Comparison of ENCODE assay signal across 21 cellular contexts in genomic region chr10:120953897-120954296, GRCh38.
"Had no signal": no experiment of that assay in that cellular context is flagged by ENCODE, and none has a peak within 500 bp of the region (broad histone marks: within the 10 kb centered on the region; RNA-seq: fewer than 3 reads in every experiment).

No MANE protein-coding gene starts in this region.

- ATAC-seq: activated CD4-positive, alpha-beta T cell treated with anti-CD3 and anti-CD28 coated beads for 36 hours; left lung; natural killer cell; WTC11 had no signal

- H3K36me3 ChIP-seq: cardiac muscle cell, left lung, spleen, thoracic aorta, upper lobe of left lung had no signal

- H3K79me2 ChIP-seq: hepatocyte had no signal

- H3K4me1 Mint-ChIP-seq: activated CD4-positive, alpha-beta T cell treated with anti-CD3 and anti-CD28 coated beads for 36 hours; natural killer cell had no signal

- H3K4me3 Mint-ChIP-seq: activated CD4-positive, alpha-beta memory T cell treated with anti-CD3 and anti-CD28 coated beads for 36 hours; activated CD4-positive, alpha-beta T cell treated with anti-CD3 and anti-CD28 coated beads for 36 hours; activated naive CD8-positive, alpha-beta T cell treated with anti-CD3 and anti-CD28 coated beads for 36 hours; immature natural killer cell; mesothelial cell of epicardium; natural killer cell; WTC11 had no signal

- DNase-seq: activated CD4-positive, alpha-beta memory T cell treated with anti-CD3 and anti-CD28 coated beads for 36 hours; activated CD4-positive, alpha-beta T cell treated with anti-CD3 and anti-CD28 coated beads for 36 hours; activated naive CD4-positive, alpha-beta T cell treated with Interleukin-2 at 50 U/mL for 16 hours; activated naive CD8-positive, alpha-beta T cell treated with anti-CD3 and anti-CD28 coated beads for 36 hours; activated T-cell treated with anti-CD3 and anti-CD28 coated beads, Interleukin-2, amount 50 U/mL, for 48 hours; foreskin melanocyte; immature natural killer cell; left lung; natural killer cell; spleen; stimulated activated CD4-positive, alpha-beta T cell treated with anti-CD3 and anti-CD28 coated beads, Interleukin-4, amount 100 ng/mL, for 1 hour; stimulated activated naive CD4-positive, alpha-beta T cell; T1000; upper lobe of left lung had no signal

- H3K4me2 ChIP-seq: hepatocyte had no signal

- H3K9me3 Mint-ChIP-seq: activated naive CD8-positive, alpha-beta T cell treated with anti-CD3 and anti-CD28 coated beads for 36 hours; natural killer cell had no signal

- H3K27me3 Mint-ChIP-seq: progenitor cell of endocrine pancreas had no signal

- H3K27ac Mint-ChIP-seq: activated CD4-positive, alpha-beta memory T cell treated with anti-CD3 and anti-CD28 coated beads for 36 hours; activated CD4-positive, alpha-beta T cell treated with anti-CD3 and anti-CD28 coated beads for 36 hours; activated naive CD8-positive, alpha-beta T cell treated with anti-CD3 and anti-CD28 coated beads for 36 hours; immature natural killer cell; mesothelial cell of epicardium; natural killer cell; progenitor cell of endocrine pancreas; WTC11 had no signal

- H3K4me3 ChIP-seq: cardiac muscle cell, hepatocyte, left lung, lung, spleen, thoracic aorta, upper lobe of left lung had no signal

- H2AFZ ChIP-seq: hepatocyte had no signal

- H3K27ac ChIP-seq: cardiac muscle cell, hepatocyte, left lung, spleen, thoracic aorta, upper lobe of left lung had no signal

- H3K27me3 ChIP-seq: hepatocyte had no signal

- H3K36me3 Mint-ChIP-seq: activated CD4-positive, alpha-beta memory T cell treated with anti-CD3 and anti-CD28 coated beads for 36 hours; activated naive CD8-positive, alpha-beta T cell treated with anti-CD3 and anti-CD28 coated beads for 36 hours; natural killer cell had no signal
